25 cellular contexts compared by ENCODE assay signal in the genomic region with DNA sequence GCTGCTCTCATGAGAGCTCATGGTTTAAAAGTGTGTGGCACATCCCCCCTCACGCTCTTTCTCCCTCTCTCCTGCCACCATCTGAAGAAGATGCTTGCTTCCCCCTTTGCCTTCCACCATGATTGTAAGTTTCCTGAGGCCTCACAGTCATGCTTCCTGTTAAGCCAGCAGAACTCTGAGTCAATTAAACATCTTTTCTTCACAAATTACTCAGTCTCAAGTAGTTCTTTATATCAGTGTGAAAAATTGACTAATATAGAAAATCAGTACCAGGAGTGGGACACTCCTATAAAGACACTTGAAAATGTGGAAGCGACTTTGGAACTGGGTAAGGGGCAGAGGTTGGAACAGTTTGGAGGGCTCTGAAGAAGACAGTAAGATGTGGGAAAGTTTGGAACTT.
"Had no signal": no experiment of that assay in that cellular context is flagged by ENCODE, and none has a peak within 500 bp of the region (broad histone marks: within the 10 kb centered on the region; RNA-seq: fewer than 3 reads in every experiment).

No MANE protein-coding gene starts in this region.

- H3K4me3 ChIP-seq: esophagus squamous epithelium, gastrocnemius medialis, heart right ventricle, left lung, lower lobe of right lung, mucosa of descending colon had no signal

- H3K4me1 ChIP-seq: esophagus squamous epithelium, gastrocnemius medialis, heart right ventricle, left lung, lower lobe of right lung had no signal

- ATAC-seq: effector memory CD8-positive, alpha-beta T cell; esophagus mucosa; gastrocnemius medialis; heart right ventricle; left cardiac atrium; left lung; left ventricle myocardium superior; lower lobe of right lung; mucosa of descending colon; naive thymus-derived CD8-positive, alpha-beta T cell had no signal

- DNase-seq: cortex of kidney; effector CD8-positive, alpha-beta T cell; effector memory CD8-positive, alpha-beta T cell; endodermal cell; erythroblast; esophagus squamous epithelium; foreskin fibroblast; foreskin melanocyte; gastrocnemius medialis; glutamatergic neuron; head of caudate nucleus; heart right ventricle; hippocampal formation; left cardiac atrium; left lung; left ventricle myocardium superior; lower lobe of right lung; mesenchymal stem cell; mucosa of descending colon; naive B cell; naive thymus-derived CD8-positive, alpha-beta T cell had no signal

- H3K27ac Mint-ChIP-seq: dendritic cell treated with granulocyte-macrophage colony-stimulating factor and Interleukin-4, amounts not matched to agents 40 ng/mL and 50 ng/mL, for 4 days; effector memory CD8-positive, alpha-beta T cell; endodermal cell; mesothelial cell of epicardium had no signal

- H3K27ac ChIP-seq: epithelial cell of prostate, esophagus squamous epithelium, gastrocnemius medialis, heart right ventricle, left lung, lower lobe of right lung had no signal

- H3K9me3 ChIP-seq: esophagus squamous epithelium, gastrocnemius medialis, left lung, lower lobe of right lung, mucosa of descending colon had no signal

- H3K36me3 ChIP-seq: gastrocnemius medialis, lower lobe of right lung had no signal

- H3K9me3 Mint-ChIP-seq: effector memory CD8-positive, alpha-beta T cell had no signal

- H3K4me1 Mint-ChIP-seq: mesothelial cell of epicardium had no signal

- H3K4me3 Mint-ChIP-seq: dendritic cell treated with granulocyte-macrophage colony-stimulating factor and Interleukin-4, amounts not matched to agents 40 ng/mL and 50 ng/mL, for 4 days; effector memory CD8-positive, alpha-beta T cell; endodermal cell; mesothelial cell of epicardium; naive B cell; naive thymus-derived CD8-positive, alpha-beta T cell had no signal

- H3K27me3 Mint-ChIP-seq: dendritic cell treated with granulocyte-macrophage colony-stimulating factor and Interleukin-4, amounts not matched to agents 40 ng/mL and 50 ng/mL, for 4 days; effector memory CD8-positive, alpha-beta T cell; naive B cell; naive thymus-derived CD8-positive, alpha-beta T cell had no signal

- H3K27me3 ChIP-seq: esophagus squamous epithelium, gastrocnemius medialis, heart right ventricle, left lung had no signal
